8 cellular contexts compared by ENCODE assay signal in genomic region chr7:106731207-106731606, GRCh38.
DNase-seq lines count a peak whose midpoint lies in the region; ATAC-seq and TF ChIP-seq lines count a peak whose summit lies in the region.

No MANE protein-coding gene starts in this region.

- H3K27me3 Mint-ChIP-seq in activated naive CD4-positive, alpha-beta T cell treated with anti-CD3 and anti-CD28 coated beads for 36 hours (ENCODE audit: low read depth), result no peaks in the 10 kb centered on the region

- DNase-seq in activated naive CD4-positive, alpha-beta T cell treated with anti-CD3 and anti-CD28 coated beads for 36 hours, result no peak
- no peak for DNase-seq in activated naive CD4-positive, alpha-beta T cell treated with anti-CD3 and anti-CD28 coated beads, Interleukin-2, amount 50 U/mL, for 72 hours (ENCODE audit: low spot score in 2 of 2)
- DNase-seq in NCI-H345 treated with DMSO at 0.1 percent for 48 hours (lab: John Stamatoyannopoulos, UW; ENCODE audit: unreplicated experiment), result peak; percentile 42
- DNase-seq in spleen, result no peak
- DNase-seq in PC-3, result no peak
- no peak for DNase-seq in retina
- no peak for DNase-seq in NCI-H526 (lab: John Stamatoyannopoulos, UW)

- no peaks in the 10 kb centered on the region for H3K79me2 ChIP-seq in PC-3 (ENCODE audit: low read length)

- no peak overlapping the region for H2AFZ ChIP-seq in PC-3 (ENCODE audit: low read length)

- H3F3A ChIP-seq in PC-3 (ENCODE audit: low read length, unreplicated experiment), result peaks cover 8% of the 10 kb centered on the region

- H3K4me3 ChIP-seq in spleen, result peak overlapping the region in 1 of 8 donors; percentile 11
- H3K4me3 ChIP-seq in PC-3 (ENCODE audit: low read length), result no peak overlapping the region

- no peaks in the 10 kb centered on the region for H3K9me3 Mint-ChIP-seq in activated naive CD4-positive, alpha-beta T cell treated with anti-CD3 and anti-CD28 coated beads for 36 hours
- H3K9me3 Mint-ChIP-seq in activated naive CD4-positive, alpha-beta T cell treated with anti-CD3 and anti-CD28 coated beads, Interleukin-2, amount 50 U/mL, for 72 hours, result no peaks in the 10 kb centered on the region

- no peaks in the 10 kb centered on the region for H4K20me1 ChIP-seq in PC-3 (ENCODE audit: low read length)

- peaks cover 15 to 32% (median 22%) of the 10 kb centered on the region in 6 donors for H3K4me1 ChIP-seq in spleen
- peaks cover 24% of the 10 kb centered on the region for H3K4me1 ChIP-seq in PC-3 (ENCODE audit: insufficient read depth, low read length)

- TF ChIP-seq POLR2A in spleen (IDR thresholded peaks at IDR 0.05), result no peak

- intact Hi-C loops in activated naive CD4-positive, alpha-beta T cell treated with anti-CD3 and anti-CD28 coated beads for 36 hours (cut with micrococcal nuclease), result loop anchor here (10.0 kb wide), 1 partner anchor 656 kb away; no protein-coding TSS in a partner anchor
- intact Hi-C loops in spleen (cut with DNase I; ENCODE audit: low total_unique reads) (loop anchor here (5.0 kb wide), 2 partner anchors 69 to 189 kb away; partner anchors contain the start of gene CCDC71L), PC-3 (cut with micrococcal nuclease) (no loop called here)

- TF ChIP-seq CTCF in spleen (IDR thresholded peaks at IDR 0.05 in 8 of 11, conservative IDR thresholded peaks at IDR 0.05 in 3 of 11), result no peak
- TF ChIP-seq CTCF in PC-3 (conservative IDR thresholded peaks at IDR 0.05; ENCODE audit: low read depth, low read length), result no peak

- CTCF ChIA-PET in activated naive CD4-positive, alpha-beta T cell treated with anti-CD3 and anti-CD28 coated beads for 36 hours (lab: Charles Lee), result interaction anchor here (0.7 to 3.3 kb wide), 4 partner anchors 14 to 189 kb away, joined by 3 to 32 read pairs (median 4); partner anchors contain the start of gene CCDC71L
- CTCF ChIA-PET in PC-3 (lab: Charles Lee), result no interaction called here

- H3K27me3 ChIP-seq in spleen (replicated peaks in 1 of 7) (no peaks in the 10 kb centered on the region), PC-3 (ENCODE audit: low read length) (no peaks in the 10 kb centered on the region)

- no TSS peak for BruUV-seq in PC-3 (replicated peaks; lab: Mats Ljungman, UMichigan)

- no peaks in the 10 kb centered on the region for H3K36me3 ChIP-seq in spleen
- H3K36me3 ChIP-seq in PC-3 (ENCODE audit: low read depth, low read length), result no peaks in the 10 kb centered on the region

- ATAC-seq in activated naive CD4-positive, alpha-beta T cell treated with anti-CD3 and anti-CD28 coated beads, Interleukin-2, amount 50 U/mL, for 72 hours, result no peak
- peak; percentile 93 for ATAC-seq in HG02852 (IDR thresholded peaks at IDR 0.05; ENCODE audit: unreplicated experiment)
- no peak for ATAC-seq in PC-3

- no peak overlapping the region for H3K4me2 ChIP-seq in PC-3 (ENCODE audit: low read length)

- peak overlapping the region; percentile 7 for H3K4me3 Mint-ChIP-seq in activated naive CD4-positive, alpha-beta T cell treated with anti-CD3 and anti-CD28 coated beads for 36 hours

- no peaks in the 10 kb centered on the region for H3K9me2 ChIP-seq in PC-3 (replicated peaks; ENCODE audit: low read length)

- H3K4me1 Mint-ChIP-seq in activated naive CD4-positive, alpha-beta T cell treated with anti-CD3 and anti-CD28 coated beads for 36 hours (ENCODE audit: low read depth), result peaks cover 37% of the 10 kb centered on the region

- 6 to 18% (median 10%) methylated on average over 5 of the region's 5 CpGs for WGBS in spleen, 5 donors

- H3K9ac ChIP-seq in PC-3 (ENCODE audit: low read length), result no peak overlapping the region

- peak overlapping the region; percentile 31 for H3K27ac Mint-ChIP-seq in activated naive CD4-positive, alpha-beta T cell treated with anti-CD3 and anti-CD28 coated beads for 36 hours
- no peak overlapping the region for H3K27ac Mint-ChIP-seq in activated naive CD4-positive, alpha-beta T cell treated with anti-CD3 and anti-CD28 coated beads, Interleukin-2, amount 50 U/mL, for 72 hours

- H3K36me3 Mint-ChIP-seq in activated naive CD4-positive, alpha-beta T cell treated with anti-CD3 and anti-CD28 coated beads for 36 hours (ENCODE audit: low read depth), result no peaks in the 10 kb centered on the region
- no peaks in the 10 kb centered on the region for H3K36me3 Mint-ChIP-seq in activated naive CD4-positive, alpha-beta T cell treated with anti-CD3 and anti-CD28 coated beads, Interleukin-2, amount 50 U/mL, for 72 hours

- H3K9me3 ChIP-seq in spleen (no peaks in the 10 kb centered on the region), PC-3 (ENCODE audit: low read length) (no peaks in the 10 kb centered on the region)

- POLR2A ChIA-PET in PC-3 (lab: Charles Lee; ENCODE audit: unreplicated experiment), result no interaction called here

- peak overlapping the region in 5 of 8 donors; percentile 5 to 46 (median 32) for H3K27ac ChIP-seq in spleen
- H3K27ac ChIP-seq in PC-3 (ENCODE audit: low read length), result no peak overlapping the region
